In the genomic region with DNA sequence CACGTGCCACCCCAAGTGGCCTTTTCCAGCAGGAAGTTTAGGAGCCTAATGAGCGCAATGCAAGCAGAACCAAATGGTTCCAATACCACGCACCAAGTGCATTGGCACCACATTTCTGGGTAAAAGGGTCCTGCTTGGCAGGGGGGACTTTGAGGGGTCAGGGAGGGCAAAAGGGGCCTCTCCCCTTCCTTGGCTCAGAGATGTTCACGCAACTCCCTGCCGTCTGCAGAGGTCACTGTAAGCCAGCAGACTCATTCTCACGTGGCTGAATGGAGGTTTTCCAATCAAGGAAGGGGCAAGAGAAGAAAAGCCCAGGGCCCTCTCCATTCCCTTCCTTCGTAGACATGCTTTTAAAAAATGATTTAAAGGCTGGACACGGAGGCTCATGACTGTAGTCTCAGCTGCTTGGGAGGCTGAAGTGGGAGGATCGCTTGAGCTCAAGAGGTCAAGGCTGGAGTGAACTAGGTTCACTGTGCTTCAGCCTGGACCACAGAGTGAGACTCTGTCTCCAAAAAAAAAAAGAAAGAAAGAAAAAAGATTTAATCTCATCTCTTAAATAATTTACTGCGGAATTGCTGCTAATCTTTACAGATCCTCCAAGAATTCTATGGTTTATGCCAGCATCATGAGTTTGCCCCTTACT, we compare ENCODE assay signal across 9 cellular contexts.
DNase-seq lines count a peak whose midpoint lies in the region; ATAC-seq and TF ChIP-seq lines count a peak whose summit lies in the region.
"Had no signal": no experiment of that assay in that cellular context is flagged by ENCODE, and none has a peak within 500 bp of the region (broad histone marks: within the 10 kb centered on the region; RNA-seq: fewer than 3 reads in every experiment).

No MANE protein-coding gene starts in this region.

- no peaks in the 10 kb centered on the region for H3K9me3 Mint-ChIP-seq in stimulated activated naive CD8-positive, alpha-beta T cell treated with anti-CD3 and anti-CD28 coated beads, Interleukin-15, amount 100 ng/mL, for 72 hours

- H3K4me3 ChIP-seq in epithelial cell of esophagus (ENCODE audit: low read length), result no peak overlapping the region
- H3K4me3 ChIP-seq: HAP-1 had no signal

- ATAC-seq in stimulated activated naive CD8-positive, alpha-beta T cell treated with anti-CD3 and anti-CD28 coated beads, Interleukin-15, amount 100 ng/mL, for 72 hours, result no peak
- no peak for ATAC-seq in GM18867 (IDR thresholded peaks at IDR 0.05; ENCODE audit: unreplicated experiment)

- peak overlapping the region; percentile 48 to 51 for H3K4me3 Mint-ChIP-seq in stimulated activated naive CD8-positive, alpha-beta T cell treated with anti-CD3 and anti-CD28 coated beads, Interleukin-15, amount 100 ng/mL, for 72 hours

- TF ChIP-seq CTCF in 22Rv1 (IDR thresholded peaks at IDR 0.05), result peak; percentile 38; the same call in 1 of the 2 replicates
- peak; percentile 46 for TF ChIP-seq CTCF in epithelial cell of esophagus (IDR thresholded peaks at IDR 0.05; ENCODE audit: insufficient read depth, low read depth, low read length, missing control alignments)

- DNase-seq in GM04504 (ENCODE audit: low read depth), result peak; percentile 10
- peak; percentile 24 for DNase-seq in SK-N-DZ (ENCODE audit: low spot score)
- no peak for DNase-seq in epithelial cell of esophagus (ENCODE audit: low read depth)
- DNase-seq in stimulated activated naive CD8-positive, alpha-beta T cell treated with anti-CD3 and anti-CD28 coated beads, Interleukin-15, amount 100 ng/mL, for 72 hours, result no peak
- no peak for DNase-seq in SW 1271 (lab: John Stamatoyannopoulos, UW)
- no peak for DNase-seq in stimulated activated CD4-positive, alpha-beta T cell treated with anti-CD3 and anti-CD28 coated beads, Interleukin-4, amount 100 ng/mL, for 1 hour

- H3K27me3 Mint-ChIP-seq in stimulated activated naive CD8-positive, alpha-beta T cell treated with anti-CD3 and anti-CD28 coated beads, Interleukin-15, amount 100 ng/mL, for 72 hours, result no peaks in the 10 kb centered on the region

- no peak overlapping the region for H3K27ac ChIP-seq in 22Rv1

- peaks cover 22% of the 10 kb centered on the region for H3K4me1 Mint-ChIP-seq in stimulated activated naive CD8-positive, alpha-beta T cell treated with anti-CD3 and anti-CD28 coated beads, Interleukin-15, amount 100 ng/mL, for 72 hours

- H3K27ac Mint-ChIP-seq in stimulated activated naive CD8-positive, alpha-beta T cell treated with anti-CD3 and anti-CD28 coated beads, Interleukin-15, amount 100 ng/mL, for 72 hours, result no peak overlapping the region

Comparison
In these comparisons a context has a peak if more than half of its experiments do, and no peak if none do; other contexts are left out.
1. DNase-seq: peak in GM04504 (single experiment) and SK-N-DZ (single experiment); none in epithelial cell of esophagus (single experiment), stimulated activated naive CD8-positive, alpha-beta T cell treated with anti-CD3 and anti-CD28 coated beads, Interleukin-15, amount 100 ng/mL, for 72 hours (0 of 2), SW 1271 (0 of 2) and stimulated activated CD4-positive, alpha-beta T cell treated with anti-CD3 and anti-CD28 coated beads, Interleukin-4, amount 100 ng/mL, for 1 hour (single experiment).